ENCODE assay signal across 19 cellular contexts in genomic region chr1:210437781-210438180, GRCh38.
DNase-seq lines count a peak whose midpoint lies in the region; ATAC-seq and TF ChIP-seq lines count a peak whose summit lies in the region.
"Had no signal": no experiment of that assay in that cellular context is flagged by ENCODE, and none has a peak within 500 bp of the region (broad histone marks: within the 10 kb centered on the region; RNA-seq: fewer than 3 reads in every experiment).

No MANE protein-coding gene starts in this region.

- WGBS in trophoblast cell (ENCODE audit: extremely low coverage, insufficient coverage, insufficient read length), result no CpG with 5 or more reads among the region's 1 CpG
- 91 to 100% (median 95%) methylated on average over 1 of the region's 1 CpG for WGBS in adrenal gland, 4 donors

- H3K36me3 ChIP-seq in trophoblast cell (ENCODE audit: control insufficient read depth in 1 of 2, insufficient read depth in 2 of 2, low read length in 2 of 2) (no peaks in the 10 kb centered on the region), adrenal gland (replicated peaks in 1 of 2) (no peaks in the 10 kb centered on the region)
- H3K36me3 ChIP-seq: MG63 had no signal

- H3K27me3 ChIP-seq in trophoblast cell (ENCODE audit: insufficient read depth, low read length), result no peaks in the 10 kb centered on the region
- H3K27me3 ChIP-seq in adrenal gland, result no peaks in the 10 kb centered on the region
- H3K27me3 ChIP-seq: MG63 had no signal

- no peak overlapping the region for H3K4ac ChIP-seq in trophoblast cell (ENCODE audit: low read depth, low read length)

- peaks cover 2% of the 10 kb centered on the region for H3K79me2 ChIP-seq in trophoblast cell (ENCODE audit: control insufficient read depth, insufficient read depth, low read length, poor library complexity)

- CTCF ChIA-PET in AG04449 (lab: Yijun Ruan, JAX), result interaction anchor here (0.9 to 4.6 kb wide), 8 partner anchors 9 to 697 kb away, joined by 3 to 40 read pairs (median 4); partner anchors contain the start of gene KCNH1

- H3K4me3 ChIP-seq in AG04449 (ENCODE audit: low read depth, low read length) (no peak overlapping the region), trophoblast cell (ENCODE audit: low read depth, low read length) (no peak overlapping the region), adrenal gland (no peak overlapping the region)
- H3K4me3 ChIP-seq: MG63 had no signal

- in situ Hi-C loops in KBM-7 (cut with MboI; ENCODE audit: low pct_unique_long_range_greater_than_20kb, low sequenced_read_pairs), result no loop called here

- H4K8ac ChIP-seq in trophoblast cell (ENCODE audit: low read depth, low read length), result no peak overlapping the region

- no peak overlapping the region for H3K4me2 ChIP-seq in trophoblast cell (ENCODE audit: low read length)
- H3K4me2 ChIP-seq: KMS-11 had no signal

- H3K27ac ChIP-seq in trophoblast cell (ENCODE audit: low read depth, low read length) (no peak overlapping the region), adrenal gland (no peak overlapping the region)
- H3K27ac ChIP-seq: KMS-11 had no signal

- TF ChIP-seq CTCF in AG04449 (IDR thresholded peaks at IDR 0.05; ENCODE audit: insufficient read depth, low read length, missing control alignments), result no peak
- TF ChIP-seq CTCF in adrenal gland (IDR thresholded peaks at IDR 0.05), result no peak

- ATAC-seq in HG02973 (IDR thresholded peaks at IDR 0.05; ENCODE audit: unreplicated experiment), result no peak
- ATAC-seq: Panc1, SK-N-SH treated with all-trans-retinoic acid at 6 μM for 48 hours had no signal

- no peak overlapping the region for H2AK5ac ChIP-seq in trophoblast cell (ENCODE audit: low read length)

- no peak for TF ChIP-seq POLR2A in adrenal gland (IDR thresholded peaks at IDR 0.05)

- no peak overlapping the region for H2BK5ac ChIP-seq in trophoblast cell (ENCODE audit: low read depth, low read length, poor library complexity)

- POLR2A ChIA-PET in AG04449 (lab: Yijun Ruan, JAX), result interaction anchor here (2.2 to 2.5 kb wide), 2 partner anchors 22 to 64 kb away, joined by 15 to 24 read pairs; no protein-coding TSS in a partner anchor

- no peak overlapping the region for H3K18ac ChIP-seq in trophoblast cell (ENCODE audit: low read length)

- H3K9ac ChIP-seq in trophoblast cell (ENCODE audit: low read length), result no peak overlapping the region
- H3K9ac ChIP-seq: KMS-11 had no signal

- intact Hi-C loops in adrenal gland (cut with DNase I), result no loop called here

- H3K9me3 ChIP-seq in trophoblast cell (ENCODE audit: insufficient read depth, low read depth, low read length) (peaks cover 2% of the 10 kb centered on the region), adrenal gland (replicated peaks in 1 of 3) (no peaks in the 10 kb centered on the region)
- H3K9me3 ChIP-seq: MG63 had no signal

- H3K4me1 ChIP-seq in trophoblast cell (ENCODE audit: control insufficient read depth in 1 of 2, insufficient read depth in 2 of 2, low read length in 2 of 2) (peaks cover 14% of the 10 kb centered on the region in 2 experiments), adrenal gland (replicated peaks in 1 of 2) (no peaks in the 10 kb centered on the region)

- no peak overlapping the region for H3K23ac ChIP-seq in trophoblast cell (ENCODE audit: low read length)

- peak overlapping the region; percentile 52 for H4K91ac ChIP-seq in trophoblast cell (ENCODE audit: low read depth, low read length)

- H3K14ac ChIP-seq in trophoblast cell (ENCODE audit: low read length), result no peak overlapping the region

- DNase-seq in AG04449 (ENCODE audit: low read depth, low spot score) (peak; percentile 17), LHCN-M2 (ENCODE audit: low read depth) (peak; percentile 96), fibroblast of peridontal ligament (ENCODE audit: extremely low read depth) (peak; percentile 36), trophoblast cell (peak in 1 of 2 donors; percentile 19), activated T-cell treated with anti-CD3 and anti-CD28 coated beads for 4 hours (no peak), KBM-7 (no peak), adrenal gland (no peak)
- DNase-seq: CD4-positive, alpha-beta T cell; DMS53; HCEC 1CT; MG63; NCI-H1092 treated with DMSO at 0.1 percent for 48 hours; NCI-H1694; NCI-H510A treated with DMSO at 0.1 percent for 48 hours; Right ventricle myocardium superior had no signal

- H4K12ac ChIP-seq in trophoblast cell (ENCODE audit: low read depth, low read length), result no peak overlapping the region

- H2BK120ac ChIP-seq in trophoblast cell (ENCODE audit: insufficient read depth, low read length, poor library complexity), result peak overlapping the region; percentile 58

- H2BK12ac ChIP-seq in trophoblast cell (ENCODE audit: low read length), result peak overlapping the region; percentile 54

- H2AFZ ChIP-seq in trophoblast cell (ENCODE audit: insufficient read depth, low read length, poor library complexity), result no peak overlapping the region

- H3K79me1 ChIP-seq in trophoblast cell (ENCODE audit: low read length), result peaks cover 15% of the 10 kb centered on the region

Comparison
In these comparisons a context has a peak if more than half of its experiments do, and no peak if none do; other contexts are left out.
1. DNase-seq: peak in AG04449 (single experiment), LHCN-M2 (single experiment) and fibroblast of peridontal ligament (single experiment); none in activated T-cell treated with anti-CD3 and anti-CD28 coated beads for 4 hours (single experiment), KBM-7 (single experiment) and adrenal gland (0 of 7).